11 cellular contexts compared by ENCODE assay signal in the genomic region with DNA sequence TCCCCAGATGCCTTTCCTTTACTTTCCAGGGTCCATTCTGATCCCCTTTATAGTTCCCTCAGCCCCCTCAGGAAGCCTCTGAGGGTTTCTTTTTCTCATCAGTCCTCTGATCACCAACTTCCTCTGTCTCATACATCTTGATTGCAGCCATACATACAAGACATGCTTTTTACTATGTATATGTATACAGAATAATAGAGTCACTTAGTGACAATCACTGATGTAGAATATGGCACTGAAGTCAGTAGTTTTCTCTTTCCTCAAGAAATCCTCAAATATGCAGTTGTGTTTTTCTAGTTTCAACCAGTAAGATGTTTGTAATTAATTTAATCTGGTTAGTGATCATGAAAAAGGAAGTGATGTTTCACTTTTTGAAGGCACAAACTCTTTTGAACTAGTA.
DNase-seq lines count a peak whose midpoint lies in the region; ATAC-seq and TF ChIP-seq lines count a peak whose summit lies in the region.
"Had no signal": no experiment of that assay in that cellular context is flagged by ENCODE, and none has a peak within 500 bp of the region (broad histone marks: within the 10 kb centered on the region; RNA-seq: fewer than 3 reads in every experiment).

No MANE protein-coding gene starts in this region.

- H3K4me1 Mint-ChIP-seq in naive thymus-derived CD4-positive, alpha-beta T cell, result peaks cover 10 to 50% (median 36%) of the 10 kb centered on the region in 7 donors

- no peaks in the 10 kb centered on the region for H3K9me2 ChIP-seq in OCI-LY1 (ENCODE audit: low read depth, low read length)

- peaks cover 53% of the 10 kb centered on the region for H3K4me1 ChIP-seq in OCI-LY1 (ENCODE audit: insufficient read depth, low read length, severe bottlenecking)
- peaks cover 21 to 35% of the 10 kb centered on the region in 2 donors for H3K4me1 ChIP-seq in naive thymus-derived CD4-positive, alpha-beta T cell (ENCODE audit: control insufficient read depth in 2 of 2, insufficient read depth in 2 of 2, low read length in 2 of 2)
- H3K4me1 ChIP-seq: SJSA1 had no signal

- no peaks in the 10 kb centered on the region for H3K36me3 Mint-ChIP-seq in naive thymus-derived CD4-positive, alpha-beta T cell

- no peaks in the 10 kb centered on the region for H3F3A ChIP-seq in OCI-LY1 (ENCODE audit: insufficient read depth, low read length)

- ATAC-seq in activated CD4-positive, CD25-positive, alpha-beta regulatory T cell treated with anti-CD3 and anti-CD28 coated beads, Interleukin-2, amount 50 U/mL, for 24 hours, result peak; percentile 24 to 36
- peak; percentile 13 for ATAC-seq in GM21737 (IDR thresholded peaks at IDR 0.05; ENCODE audit: unreplicated experiment)
- ATAC-seq in naive thymus-derived CD4-positive, alpha-beta T cell, result peak; percentile 70

- peak overlapping the region; percentile 51 for H3K4me2 ChIP-seq in OCI-LY1 (ENCODE audit: low read length)

- POLR2A ChIA-PET in naive thymus-derived CD4-positive, alpha-beta T cell (lab: Charles Lee), result interaction anchor here (1.0 to 2.8 kb wide), 6 partner anchors 10 to 644 kb away, joined by 3 to 18 read pairs (median 6); partner anchors contain the start of genes MAN2A1 and PJA2

- no peak for DNase-seq in activated CD4-positive, CD25-positive, alpha-beta regulatory T cell treated with anti-CD3 and anti-CD28 coated beads, Interleukin-2, amount 50 U/mL, for 72 hours
- DNase-seq in naive thymus-derived CD4-positive, alpha-beta T cell, result no peak
- DNase-seq in nucleus accumbens (lab: John Stamatoyannopoulos, UW), result no peak
- no peak for DNase-seq in central memory CD4-positive, alpha-beta T cell
- no peak for DNase-seq in COLO668 (lab: John Stamatoyannopoulos, UW; ENCODE audit: unreplicated experiment)
- DNase-seq: ACHN had no signal

- H3K27me3 Mint-ChIP-seq in naive thymus-derived CD4-positive, alpha-beta T cell, result no peaks in the 10 kb centered on the region

- H3K4me3 Mint-ChIP-seq in naive thymus-derived CD4-positive, alpha-beta T cell, result peak overlapping the region; percentile 50 to 86 (median 65)

- H3K9me3 ChIP-seq in OCI-LY1 (ENCODE audit: low read length), result no peaks in the 10 kb centered on the region
- H3K9me3 ChIP-seq in naive thymus-derived CD4-positive, alpha-beta T cell (ENCODE audit: control insufficient read depth in 2 of 3, low read length in 3 of 3), result no peaks in the 10 kb centered on the region
- H3K9me3 ChIP-seq: neutrophil, SJSA1 had no signal

- no peaks in the 10 kb centered on the region for H3K79me2 ChIP-seq in OCI-LY1 (ENCODE audit: insufficient read depth, low read length)

- peak overlapping the region; percentile 77 to 96 (median 90) for H3K27ac Mint-ChIP-seq in naive thymus-derived CD4-positive, alpha-beta T cell

- peak overlapping the region; percentile 80 for H3K27ac ChIP-seq in OCI-LY1 (ENCODE audit: low read depth, low read length, poor library complexity, severe bottlenecking)
- peak overlapping the region; percentile 63 for H3K27ac ChIP-seq in naive thymus-derived CD4-positive, alpha-beta T cell (ENCODE audit: low read depth, low read length)
- H3K27ac ChIP-seq: neutrophil, SJSA1 had no signal

- TF ChIP-seq CTCF in OCI-LY1 (IDR thresholded peaks at IDR 0.05; ENCODE audit: low read length), result no peak

- peak overlapping the region; percentile 1 for H3K4me3 ChIP-seq in OCI-LY1 (ENCODE audit: low read depth, low read length, poor library complexity, severe bottlenecking)
- H3K4me3 ChIP-seq in naive thymus-derived CD4-positive, alpha-beta T cell (ENCODE audit: low read length), result peak overlapping the region; percentile 6
- H3K4me3 ChIP-seq: SJSA1 had no signal

- intact Hi-C loops in naive thymus-derived CD4-positive, alpha-beta T cell (cut with micrococcal nuclease), result loop anchor here (1.0 to 10.0 kb wide), 9 partner anchors 133 to 1309 kb away; partner anchors contain the start of genes MAN2A1 (in 2 of the 2), FER (in 1 of the 2), SLC25A46 (in 1 of the 2) and TMEM232 (in 1 of the 2)

- peaks cover 0 to 3% (median 0%) of the 10 kb centered on the region in 11 donors for H3K9me3 Mint-ChIP-seq in naive thymus-derived CD4-positive, alpha-beta T cell

- H3K27me3 ChIP-seq in OCI-LY1 (ENCODE audit: insufficient read depth, low read length), result no peaks in the 10 kb centered on the region
- no peaks in the 10 kb centered on the region for H3K27me3 ChIP-seq in naive thymus-derived CD4-positive, alpha-beta T cell (ENCODE audit: control insufficient read depth in 2 of 2, insufficient read depth in 2 of 2, low read length in 2 of 2)
- H3K27me3 ChIP-seq: neutrophil, SJSA1 had no signal

- H3K36me3 ChIP-seq in OCI-LY1 (ENCODE audit: insufficient read depth, low read length), result no peaks in the 10 kb centered on the region
- H3K36me3 ChIP-seq in naive thymus-derived CD4-positive, alpha-beta T cell (ENCODE audit: control insufficient read depth in 2 of 3, insufficient read depth in 3 of 3, low read length in 3 of 3), result no peaks in the 10 kb centered on the region
- H3K36me3 ChIP-seq: neutrophil, SJSA1 had no signal

- no peak overlapping the region for H3K9ac ChIP-seq in OCI-LY1 (ENCODE audit: low read length)

- CTCF ChIA-PET in naive thymus-derived CD4-positive, alpha-beta T cell (lab: Charles Lee), result interaction anchor here (1.0 to 2.2 kb wide), 2 partner anchors 132 to 202 kb away, joined by 3 to 19 read pairs; no protein-coding TSS in a partner anchor

- no peak overlapping the region for H2AFZ ChIP-seq in OCI-LY1 (ENCODE audit: low read length)

- no peaks in the 10 kb centered on the region for H4K20me1 ChIP-seq in OCI-LY1 (ENCODE audit: insufficient read depth, low read length)

Comparison
In these comparisons a context has a peak if more than half of its experiments do, and no peak if none do; other contexts are left out.
1. ATAC-seq: peak in every context shown above with its lines; median percentile 70 in naive thymus-derived CD4-positive, alpha-beta T cell; 30 in activated CD4-positive, CD25-positive, alpha-beta regulatory T cell treated with anti-CD3 and anti-CD28 coated beads, Interleukin-2, amount 50 U/mL, for 24 hours; 13 in GM21737.